In genomic region chr5:95044096-95044495, GRCh38 we compare ENCODE assay signal across 29 cellular contexts.
"Had no signal": no experiment of that assay in that cellular context is flagged by ENCODE, and none has a peak within 500 bp of the region (broad histone marks: within the 10 kb centered on the region; RNA-seq: fewer than 3 reads in every experiment).

No MANE protein-coding gene starts in this region.

- FAIRE-seq: colon had no signal

- DNase-seq: activated CD4-positive, alpha-beta memory T cell treated with anti-CD3 and anti-CD28 coated beads for 36 hours; activated CD4-positive, alpha-beta T cell treated with anti-CD3 and anti-CD28 coated beads, Interleukin-2, amount 10 ng/mL, durations not matched to agents 7 days and 5 days; activated CD4-positive, CD25-positive, alpha-beta regulatory T cell; activated CD8-positive, alpha-beta memory T cell treated with anti-CD3 and anti-CD28 coated beads for 24 hours; activated effector memory CD4-positive, alpha-beta T cell treated with anti-CD3 and anti-CD28 coated beads, Interleukin-2, amount 50 U/mL, for 16 hours; activated naive CD4-positive, alpha-beta T cell treated with Interleukin-2 at 50 U/mL for 16 hours; activated naive CD8-positive, alpha-beta T cell treated with anti-CD3 and anti-CD28 coated beads, Interleukin-2, amount 50 U/mL, for 24 hours; activated T-cell treated with anti-CD3 and anti-CD28 coated beads, Interleukin-2, amount 50 U/mL, for 4 hours; amniotic stem cell; body of pancreas; Kasumi-1; MV-4-11; NCI-H1092 treated with DMSO at 0.1 percent for 48 hours; NCI-H1417 treated with DMSO at 0.1 percent for 48 hours; NCI-H1694; NCI-H2029; NCI-H2107; NCI-H446 treated with DMSO at 0.1 percent for 48 hours; NCI-H526; NCI-H774; NK-92 treated with Interleukin-12 subunit alpha and Interleukin-12 subunit beta, amount 100 ng/mL, for 24 hours; OCI-M1; RPMI8226; SJCRH30; SK-N-SH; T-helper 1 cell had no signal

- ATAC-seq: activated naive CD4-positive, alpha-beta T cell treated with anti-CD3 and anti-CD28 coated beads, Interleukin-2, amount 50 U/mL, for 72 hours; activated naive CD8-positive, alpha-beta T cell treated with anti-CD3 and anti-CD28 coated beads, Interleukin-2, amount 50 U/mL, for 24 hours; activated T-cell treated with anti-CD3 and anti-CD28 coated beads, Interleukin-2, amount 50 U/mL, for 4 hours; body of pancreas; Right ventricle myocardium inferior had no signal
